16 cellular contexts compared by ENCODE assay signal in the genomic region with DNA sequence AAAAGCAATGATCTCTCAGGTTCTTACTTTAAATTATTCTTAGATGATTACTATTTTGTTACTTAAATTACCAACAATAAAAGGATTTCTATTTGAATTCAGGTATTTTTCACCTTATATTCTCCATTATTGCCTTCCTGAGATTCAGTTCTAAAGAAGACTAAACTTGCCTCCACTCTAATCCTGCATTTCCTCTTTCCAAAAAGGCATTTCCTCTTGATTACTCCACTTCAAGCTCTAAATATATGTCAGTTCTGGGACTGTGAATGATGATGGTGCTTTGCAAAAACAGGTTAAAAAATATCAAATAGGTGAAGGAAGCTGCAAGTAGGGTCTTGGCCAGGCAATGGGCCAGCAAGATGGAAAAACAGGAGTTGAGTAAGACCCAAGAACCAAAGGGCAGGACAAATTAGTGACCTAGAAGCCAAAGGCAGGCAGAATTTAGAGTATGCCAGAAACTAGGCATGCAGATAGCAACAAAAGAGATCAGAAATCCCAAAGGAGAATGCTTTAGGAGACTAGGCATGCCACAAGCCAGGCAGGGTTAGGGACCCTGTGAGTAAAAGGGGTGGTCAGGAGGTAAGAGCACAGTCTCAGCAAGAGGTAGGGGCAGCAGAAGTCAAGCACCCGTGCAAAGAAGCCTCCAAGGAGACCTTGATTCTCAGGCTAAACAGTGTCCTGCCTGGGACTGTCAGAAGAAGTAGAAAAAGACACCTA. TPM values are rescaled to one million over a fixed set of nuclear protein-coding genes. Genes with fewer than 3 reads are reported as not detected.
DNase-seq lines count a peak whose midpoint lies in the region; ATAC-seq, FAIRE-seq and TF ChIP-seq lines count a peak whose summit lies in the region.
"Had no signal": no experiment of that assay in that cellular context is flagged by ENCODE, and none has a peak within 500 bp of the region (broad histone marks: within the 10 kb centered on the region; RNA-seq: fewer than 3 reads in every experiment).

No MANE protein-coding gene starts in this region.

- H4K20me1 ChIP-seq in keratinocyte (ENCODE audit: control insufficient read depth, extremely low read depth, insufficient read depth, low read length), result no peaks in the 10 kb centered on the region

- H3K4me3 Mint-ChIP-seq in CD4-positive, alpha-beta T cell, result no peak overlapping the region
- peak overlapping the region; percentile 11 for H3K4me3 Mint-ChIP-seq in activated B cell treated with CpG ODN at 0.5 μM for 24 hours
- H3K4me3 Mint-ChIP-seq: HFFc6, natural killer cell had no signal

- H3K27ac ChIP-seq in CD4-positive, alpha-beta T cell (ENCODE audit: low read depth, low read length), result no peak overlapping the region
- H3K27ac ChIP-seq in keratinocyte (ENCODE audit: control insufficient read depth, insufficient read depth, low read length), result no peak overlapping the region
- H3K27ac ChIP-seq: C4-2B, SJSA1 had no signal

- H3K27me3 ChIP-seq in CD4-positive, alpha-beta T cell (ENCODE audit: control insufficient read depth, insufficient read depth, low read length), result no peaks in the 10 kb centered on the region
- H3K27me3 ChIP-seq in H7 (ENCODE audit: control insufficient read depth, insufficient read depth, low read length) (peaks cover 20% of the 10 kb centered on the region), keratinocyte (ENCODE audit: control insufficient read depth, extremely low read depth, insufficient read depth, low read length) (no peaks in the 10 kb centered on the region)
- H3K27me3 ChIP-seq: ascending aorta had no signal

- POLR2A ChIA-PET in CD4-positive, alpha-beta T cell (lab: Charles Lee), result interaction anchor here (0.7 to 6.9 kb wide), 2 partner anchors 9 to 11 kb away, joined by 3 to 44 read pairs; a partner anchor contains a TSS
- POLR2A ChIA-PET in activated B cell treated with CpG ODN at 0.5 μM for 24 hours (lab: Charles Lee), result interaction anchor here (1.0 to 10.0 kb wide), 5 partner anchors 9 to 21 kb away, joined by 6 to 375 read pairs (median 7); a partner anchor contains a TSS

- peak overlapping the region; percentile 46 for H3K4me2 ChIP-seq in keratinocyte (ENCODE audit: control insufficient read depth, extremely low read depth, insufficient read depth, low read depth, low read length)

- no peaks in the 10 kb centered on the region for H3K9me1 ChIP-seq in keratinocyte (ENCODE audit: control insufficient read depth, extremely low read depth, insufficient read depth, low read length)

- H3K4me1 ChIP-seq in keratinocyte (ENCODE audit: control insufficient read depth, extremely low read depth, insufficient read depth, low read length), result peaks cover 19% of the 10 kb centered on the region

- no peaks in the 10 kb centered on the region for H3K27me3 Mint-ChIP-seq in CD4-positive, alpha-beta T cell
- no peaks in the 10 kb centered on the region for H3K27me3 Mint-ChIP-seq in activated B cell treated with CpG ODN at 0.5 μM for 24 hours

- H2AFZ ChIP-seq in keratinocyte (ENCODE audit: control insufficient read depth, low read length), result no peak overlapping the region

- CTCF ChIA-PET in CD4-positive, alpha-beta T cell (lab: Charles Lee), result interaction anchor here (1.6 to 2.7 kb wide), 2 partner anchors 10 to 21 kb away, joined by 7 to 8 read pairs; a partner anchor contains a TSS
- CTCF ChIA-PET in activated B cell treated with CpG ODN at 0.5 μM for 24 hours (lab: Charles Lee), result interaction anchor here (1.2 to 11.7 kb wide), 3 partner anchors 11 to 113 kb away, joined by 3 to 251 read pairs (median 26); a partner anchor contains a TSS

- no peak for TF ChIP-seq CTCF in CD4-positive, alpha-beta T cell (IDR thresholded peaks at IDR 0.05)
- TF ChIP-seq CTCF in activated B cell treated with CpG ODN at 0.5 μM for 24 hours (IDR thresholded peaks at IDR 0.05), result no peak
- no peak for TF ChIP-seq CTCF in keratinocyte (optimal IDR thresholded peaks at IDR 0.05 in 1 of 3, IDR thresholded peaks at IDR 0.05 in 1 of 3, conservative IDR thresholded peaks at IDR 0.05 in 1 of 3; ENCODE audit: extremely low read depth in 1 of 3, insufficient read depth in 2 of 3, low read length in 3 of 3)

- peak overlapping the region; percentile 56 for H3K27ac Mint-ChIP-seq in CD4-positive, alpha-beta T cell
- peak overlapping the region; percentile 99 for H3K27ac Mint-ChIP-seq in activated B cell treated with CpG ODN at 0.5 μM for 24 hours
- H3K27ac Mint-ChIP-seq: HFFc6 had no signal

- DNase-seq in CD4-positive, alpha-beta T cell, result no peak
- DNase-seq in H7, result peak; percentile 22
- DNase-seq in activated B cell treated with CpG ODN at 0.5 μM for 24 hours, result no peak
- DNase-seq in keratinocyte (ENCODE audit: low read depth, low spot score), result no peak
- no peak for DNase-seq in EL
- DNase-seq in mucosa of gallbladder (ENCODE audit: low spot score), result no peak
- no peak for DNase-seq in left ventricle myocardium superior
- DNase-seq: activated CD4-positive, CD25-positive, alpha-beta regulatory T cell; dermis blood vessel endothelial cell; HFFc6; natural killer cell; psoas muscle had no signal

- H3K79me2 ChIP-seq in keratinocyte (ENCODE audit: control insufficient read depth, insufficient read depth, low read length), result no peaks in the 10 kb centered on the region

- no peaks in the 10 kb centered on the region for H3K9me3 Mint-ChIP-seq in CD4-positive, alpha-beta T cell
- no peaks in the 10 kb centered on the region for H3K9me3 Mint-ChIP-seq in activated B cell treated with CpG ODN at 0.5 μM for 24 hours
- H3K9me3 Mint-ChIP-seq: HFFc6, natural killer cell had no signal

- H3K36me3 Mint-ChIP-seq in CD4-positive, alpha-beta T cell (ENCODE audit: low read depth), result no peaks in the 10 kb centered on the region
- H3K36me3 Mint-ChIP-seq in activated B cell treated with CpG ODN at 0.5 μM for 24 hours (ENCODE audit: low read depth), result no peaks in the 10 kb centered on the region
- H3K36me3 Mint-ChIP-seq: natural killer cell had no signal

- intact Hi-C loops in CD4-positive, alpha-beta T cell (cut with DNase I, micrococcal nuclease), result no loop called here
- intact Hi-C loops in activated B cell treated with CpG ODN at 0.5 μM for 24 hours (cut with micrococcal nuclease), result loop anchor here (1.0 to 10.0 kb wide), 3 partner anchors 9 to 1952 kb away; a partner anchor contains a TSS
- intact Hi-C loops in left ventricle myocardium superior (cut with micrococcal nuclease), result no loop called here

- peaks cover 45% of the 10 kb centered on the region for H3K4me1 Mint-ChIP-seq in CD4-positive, alpha-beta T cell (ENCODE audit: low read depth)
- H3K4me1 Mint-ChIP-seq in activated B cell treated with CpG ODN at 0.5 μM for 24 hours, result peaks cover 85% of the 10 kb centered on the region

- dilution Hi-C loops in keratinocyte (cut with MboI; ENCODE audit: extremely low pct_ligation_motif_present, low sequenced_read_pairs), result no loop called here

- no peak for FAIRE-seq in keratinocyte (lab: Jason Lieb, UNC)

- no peaks in the 10 kb centered on the region for H3K9me3 ChIP-seq in CD4-positive, alpha-beta T cell (ENCODE audit: control insufficient read depth, low read length)
- no peaks in the 10 kb centered on the region for H3K9me3 ChIP-seq in keratinocyte (ENCODE audit: control insufficient read depth, low read depth, low read length)
- H3K9me3 ChIP-seq: ascending aorta, psoas muscle, SJSA1 had no signal

- no peak overlapping the region for H3K9ac ChIP-seq in keratinocyte (ENCODE audit: control insufficient read depth, extremely low read depth, insufficient read depth, low read length)

- no peak for ATAC-seq in CD4-positive, alpha-beta T cell (ENCODE audit: poor library complexity)
- ATAC-seq in activated B cell treated with CpG ODN at 0.5 μM for 24 hours (ENCODE audit: low read depth) (no peak), left ventricle myocardium superior (no peak), HG03095 (IDR thresholded peaks at IDR 0.05; ENCODE audit: unreplicated experiment) (no peak)
- ATAC-seq: natural killer cell had no signal

- H3K4me3 ChIP-seq in H7 (ENCODE audit: insufficient read depth, low read depth, low read length), result no peak overlapping the region
- H3K4me3 ChIP-seq in keratinocyte (ENCODE audit: control insufficient read depth in 2 of 3, extremely low read depth in 1 of 3, insufficient read depth in 2 of 3, low read depth in 1 of 3, low read length in 3 of 3), result peak overlapping the region in 1 of 3 experiments; percentile 35
- H3K4me3 ChIP-seq: ascending aorta, psoas muscle, SJSA1 had no signal

- no peaks in the 10 kb centered on the region for H3K36me3 ChIP-seq in H7 (replicated peaks; ENCODE audit: control insufficient read depth, insufficient read depth, low read length)
- H3K36me3 ChIP-seq in keratinocyte (ENCODE audit: control insufficient read depth in 2 of 2, extremely low read depth in 1 of 2, insufficient read depth in 2 of 2, low read length in 2 of 2), result no peaks in the 10 kb centered on the region
- H3K36me3 ChIP-seq: ascending aorta, SJSA1 had no signal

RNA-seq across cellular contexts. Expression of a gene that starts 11.3 kb away (rescaled TPM):
- total RNA-seq in CD4-positive, alpha-beta T cell, result 1 to 10 TPM; 7.0 to 7.3 TPM
- total RNA-seq in H7 (2014; rRNA removed; shearing (Covaris generic)), result 3.1 and 3.4 TPM in 2 replicates
- total RNA-seq in activated B cell treated with CpG ODN at 0.5 μM for 24 hours, result 16.0 and 16.7 TPM in 2 replicates
- 18.6 to 22.0 TPM (median 19.4 TPM) in 3 replicates for polyA plus RNA-seq in keratinocyte
- 41.2 TPM for polyA plus RNA-seq in keratinocyte (2011; ENCODE audit: low read depth)
- 10.5 and 22.7 TPM in 2 replicates for polyA plus RNA-seq in keratinocyte (2011; cell fraction: cytosol; rRNA removed)
- polyA plus RNA-seq in keratinocyte (2011; cell fraction: nucleus; rRNA removed), result 24.4 and 30.6 TPM in 2 replicates
- 16.5 and 17.1 TPM in 2 replicates for polyA plus RNA-seq in keratinocyte (2012; ENCODE audit: low replicate concordance)
- 2.9 to 15.2 TPM (median 9.5 TPM) in 3 replicates for polyA minus RNA-seq in keratinocyte
- polyA minus RNA-seq in keratinocyte (2011; cell fraction: cytosol; rRNA and poly(A)+ RNA removed), result 9.0 TPM
- 14.7 and 31.5 TPM in 2 replicates for polyA minus RNA-seq in keratinocyte (2011; cell fraction: nucleus; rRNA and poly(A)+ RNA removed)
- total RNA-seq in mucosa of gallbladder, result 17.8 TPM
- total RNA-seq in left ventricle myocardium superior, result 7.3 TPM
